ENCODE assay signal across 1 cellular context in the genomic region with DNA sequence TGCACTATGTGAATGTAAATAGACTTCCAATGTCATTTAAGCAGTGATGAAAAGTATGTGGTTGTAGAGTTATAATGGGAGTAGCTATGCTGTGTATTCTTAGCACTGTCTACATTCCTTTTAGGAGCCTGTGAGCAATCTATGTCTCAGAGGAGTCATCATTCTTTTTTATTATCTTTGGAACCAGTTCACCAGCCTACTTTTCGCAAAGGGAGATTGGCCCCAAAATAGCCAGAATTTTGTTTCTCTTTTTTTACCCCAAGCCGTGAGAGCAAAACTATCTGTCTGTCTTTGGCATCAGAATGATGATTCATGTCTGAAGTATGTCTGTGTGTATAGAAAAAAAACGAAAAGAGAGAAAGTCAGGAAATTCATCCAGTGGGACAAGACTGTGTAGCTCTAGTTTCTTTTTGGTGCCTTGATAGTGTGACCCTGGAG.
TF ChIP-seq lines count a peak whose summit lies in the region.

No MANE protein-coding gene starts in this region.

TF ChIP-seq in K562, 482 proteins besides CTCF, POLR2A, EP300 and RAD21 (continued from another document):
- TF ChIP-seq E4F1 (CRISPR knock-in tag; IDR thresholded peaks at IDR 0.05; ENCODE audit: borderline replicate concordance) (no peak), TCF3 (CRISPR knock-in tag; IDR thresholded peaks at IDR 0.05) (peak; percentile 80), MCM3 (IDR thresholded peaks at IDR 0.05) (no peak), SMARCC2 (IDR thresholded peaks at IDR 0.05; ENCODE audit: low read depth) (0 out of 2 replicates have a peak, but pooled peaks have one; percentile 35), TEAD4 (IDR thresholded peaks at IDR 0.05; ENCODE audit: low read length) (peak; percentile 70), TEAD4 (CRISPR knock-in tag; IDR thresholded peaks at IDR 0.05; ENCODE audit: borderline replicate concordance) (no peak), BRD4 (IDR thresholded peaks at IDR 0.05) (no peak), HDAC1 (IDR thresholded peaks at IDR 0.05) (peak in 1 of 2 experiments; percentile 37; a peak in 1 of 4 replicates), MED1 (CRISPR knock-in tag; IDR thresholded peaks at IDR 0.05; ENCODE audit: borderline replicate concordance) (no peak), HNRNPH1 (optimal IDR thresholded peaks at IDR 0.05; ENCODE audit: low read depth, low read length) (no peak), MECOM (CRISPR knock-in tag; IDR thresholded peaks at IDR 0.05) (peak; percentile 36; the same call in 1 of the 2 replicates), THAP12 (CRISPR knock-in tag; IDR thresholded peaks at IDR 0.05) (no peak), ZNF124 (CRISPR knock-in tag; IDR thresholded peaks at IDR 0.05) (no peak), TBL1XR1 (IDR thresholded peaks at IDR 0.05; ENCODE audit: low read length in 2 of 2) (peak in 1 of 2 experiments; percentile 85; a peak in 2 of 4 replicates), THRAP3 (IDR thresholded peaks at IDR 0.05; ENCODE audit: borderline replicate concordance) (no peak), RCOR1 (IDR thresholded peaks at IDR 0.05; ENCODE audit: borderline replicate concordance in 1 of 2, low read depth in 2 of 2, low read length in 2 of 2) (no peak), ELF4 (CRISPR knock-in tag; IDR thresholded peaks at IDR 0.05) (no peak), SMAD4 (CRISPR knock-in tag; conservative IDR thresholded peaks at IDR 0.05) (peak; percentile 90), MEF2A (IDR thresholded peaks at IDR 0.05; ENCODE audit: control insufficient read depth, low read depth, low read length) (peak; percentile 70; the same call in 1 of the 2 replicates), ZNF143 (CRISPR knock-in tag; IDR thresholded peaks at IDR 0.05) (no peak), CCNT2 (IDR thresholded peaks at IDR 0.05; ENCODE audit: borderline replicate concordance, extremely low read depth, insufficient read length, low read depth, low read length) (no peak), KDM4B (IDR thresholded peaks at IDR 0.05; ENCODE audit: borderline replicate concordance in 2 of 2, low read depth in 1 of 2) (no peak), NR2C2 (CRISPR knock-in tag; IDR thresholded peaks at IDR 0.05) (no peak), NR2C2 (tag; IDR thresholded peaks at IDR 0.05) (no peak), NCOR1 (IDR thresholded peaks at IDR 0.05) (peak; percentile 80), HDAC3 (IDR thresholded peaks at IDR 0.05; ENCODE audit: borderline replicate concordance, partially characterized antibody) (peak; percentile 71), ZNF316 (IDR thresholded peaks at IDR 0.05) (no peak), PHF21A (IDR thresholded peaks at IDR 0.05; ENCODE audit: borderline replicate concordance, low read depth) (no peak), SMARCA4 (IDR thresholded peaks at IDR 0.05) (peak; percentile 65), RBM14 (IDR thresholded peaks at IDR 0.05; ENCODE audit: borderline replicate concordance, insufficient read depth, low read depth, low read length) (no peak), DPF2 (IDR thresholded peaks at IDR 0.05) (peak; percentile 75), FUS (optimal IDR thresholded peaks at IDR 0.05; ENCODE audit: low read depth, low read length) (no peak), JUN (IDR thresholded peaks at IDR 0.05; ENCODE audit: borderline replicate concordance, low read depth, low read length) (peak; percentile 60; the same call in 1 of the 2 replicates), JUN (CRISPR knock-in tag; IDR thresholded peaks at IDR 0.05; ENCODE audit: borderline replicate concordance) (no peak), NR2C1 (IDR thresholded peaks at IDR 0.05) (no peak), NR2C1 (tag; IDR thresholded peaks at IDR 0.05) (no peak), SOX6 (IDR thresholded peaks at IDR 0.05) (0 out of 2 replicates have a peak, but pooled peaks have one; percentile 7), ZNF23 (CRISPR knock-in tag; IDR thresholded peaks at IDR 0.05) (no peak), PRMT5 (CRISPR knock-in tag; IDR thresholded peaks at IDR 0.05) (no peak), ZEB2 (IDR thresholded peaks at IDR 0.05) (no peak), KLF6 (CRISPR knock-in tag; IDR thresholded peaks at IDR 0.05; ENCODE audit: borderline replicate concordance) (no peak), HNRNPLL (IDR thresholded peaks at IDR 0.05; ENCODE audit: low read depth, low read length, poor library complexity, severe bottlenecking) (no peak), PCBP1 (IDR thresholded peaks at IDR 0.05; ENCODE audit: low read depth, low read length, poor library complexity, severe bottlenecking) (no peak), NBN (IDR thresholded peaks at IDR 0.05; ENCODE audit: low read depth) (no peak), CBFA2T3 (IDR thresholded peaks at IDR 0.05) (peak; percentile 79), CBFA2T2 (conservative IDR thresholded peaks at IDR 0.05) (peak; percentile 62), CHAMP1 (IDR thresholded peaks at IDR 0.05) (no peak), MCM5 (IDR thresholded peaks at IDR 0.05; ENCODE audit: low read depth) (no peak), PTTG1 (tag; IDR thresholded peaks at IDR 0.05; ENCODE audit: low read depth) (no peak), ZNF717 (CRISPR knock-in tag; IDR thresholded peaks at IDR 0.05) (no peak), POLR3A (IDR thresholded peaks at IDR 0.05; ENCODE audit: borderline replicate concordance, extremely low read depth, insufficient read depth, insufficient read length) (no peak), SMAD3 (CRISPR knock-in tag; conservative IDR thresholded peaks at IDR 0.05) (no peak), POLR3G (IDR thresholded peaks at IDR 0.05; ENCODE audit: extremely low read depth, insufficient read length, insufficient replicate concordance) (no peak)
- TF ChIP-seq, protein P1, sequence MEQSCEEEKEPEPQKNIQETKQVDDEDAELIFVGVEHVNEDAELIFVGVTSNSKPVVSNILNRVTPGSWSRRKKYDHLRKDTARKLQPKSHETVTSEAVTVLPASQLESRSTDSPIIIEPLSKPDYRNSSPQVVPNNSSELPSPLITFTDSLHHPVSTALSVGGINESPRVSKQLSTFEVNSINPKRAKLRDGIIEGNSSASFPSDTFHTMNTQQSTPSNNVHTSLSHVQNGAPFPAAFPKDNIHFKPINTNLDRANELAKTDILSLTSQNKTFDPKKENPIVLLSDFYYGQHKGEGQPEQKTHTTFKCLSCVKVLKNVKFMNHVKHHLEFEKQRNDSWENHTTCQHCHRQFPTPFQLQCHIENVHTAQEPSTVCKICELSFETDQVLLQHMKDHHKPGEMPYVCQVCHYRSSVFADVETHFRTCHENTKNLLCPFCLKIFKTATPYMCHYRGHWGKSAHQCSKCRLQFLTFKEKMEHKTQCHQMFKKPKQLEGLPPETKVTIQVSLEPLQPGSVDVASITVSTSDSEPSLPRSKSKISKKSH (CRISPR knock-in tag; IDR thresholded peaks at IDR 0.05): no peak
- TF ChIP-seq, protein P2, sequence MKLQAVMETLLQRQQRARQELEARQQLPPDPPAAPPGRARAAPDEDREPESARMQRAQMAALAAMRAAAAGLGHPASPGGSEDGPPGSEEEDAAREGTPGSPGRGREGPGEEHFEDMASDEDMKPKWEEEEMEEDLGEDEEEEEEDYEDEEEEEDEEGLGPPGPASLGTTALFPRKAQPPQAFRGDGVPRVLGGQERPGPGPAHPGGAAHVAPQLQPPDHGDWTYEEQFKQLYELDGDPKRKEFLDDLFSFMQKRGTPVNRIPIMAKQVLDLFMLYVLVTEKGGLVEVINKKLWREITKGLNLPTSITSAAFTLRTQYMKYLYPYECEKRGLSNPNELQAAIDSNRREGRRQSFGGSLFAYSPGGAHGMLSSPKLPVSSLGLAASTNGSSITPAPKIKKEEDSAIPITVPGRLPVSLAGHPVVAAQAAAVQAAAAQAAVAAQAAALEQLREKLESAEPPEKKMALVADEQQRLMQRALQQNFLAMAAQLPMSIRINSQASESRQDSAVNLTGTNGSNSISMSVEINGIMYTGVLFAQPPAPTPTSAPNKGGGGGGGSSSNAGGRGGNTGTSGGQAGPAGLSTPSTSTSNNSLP (IDR thresholded peaks at IDR 0.05; ENCODE audit: borderline replicate concordance, low read depth, low read length): 0 out of 2 replicates have a peak, but pooled peaks have one; percentile 54
- TF ChIP-seq, protein P3, sequence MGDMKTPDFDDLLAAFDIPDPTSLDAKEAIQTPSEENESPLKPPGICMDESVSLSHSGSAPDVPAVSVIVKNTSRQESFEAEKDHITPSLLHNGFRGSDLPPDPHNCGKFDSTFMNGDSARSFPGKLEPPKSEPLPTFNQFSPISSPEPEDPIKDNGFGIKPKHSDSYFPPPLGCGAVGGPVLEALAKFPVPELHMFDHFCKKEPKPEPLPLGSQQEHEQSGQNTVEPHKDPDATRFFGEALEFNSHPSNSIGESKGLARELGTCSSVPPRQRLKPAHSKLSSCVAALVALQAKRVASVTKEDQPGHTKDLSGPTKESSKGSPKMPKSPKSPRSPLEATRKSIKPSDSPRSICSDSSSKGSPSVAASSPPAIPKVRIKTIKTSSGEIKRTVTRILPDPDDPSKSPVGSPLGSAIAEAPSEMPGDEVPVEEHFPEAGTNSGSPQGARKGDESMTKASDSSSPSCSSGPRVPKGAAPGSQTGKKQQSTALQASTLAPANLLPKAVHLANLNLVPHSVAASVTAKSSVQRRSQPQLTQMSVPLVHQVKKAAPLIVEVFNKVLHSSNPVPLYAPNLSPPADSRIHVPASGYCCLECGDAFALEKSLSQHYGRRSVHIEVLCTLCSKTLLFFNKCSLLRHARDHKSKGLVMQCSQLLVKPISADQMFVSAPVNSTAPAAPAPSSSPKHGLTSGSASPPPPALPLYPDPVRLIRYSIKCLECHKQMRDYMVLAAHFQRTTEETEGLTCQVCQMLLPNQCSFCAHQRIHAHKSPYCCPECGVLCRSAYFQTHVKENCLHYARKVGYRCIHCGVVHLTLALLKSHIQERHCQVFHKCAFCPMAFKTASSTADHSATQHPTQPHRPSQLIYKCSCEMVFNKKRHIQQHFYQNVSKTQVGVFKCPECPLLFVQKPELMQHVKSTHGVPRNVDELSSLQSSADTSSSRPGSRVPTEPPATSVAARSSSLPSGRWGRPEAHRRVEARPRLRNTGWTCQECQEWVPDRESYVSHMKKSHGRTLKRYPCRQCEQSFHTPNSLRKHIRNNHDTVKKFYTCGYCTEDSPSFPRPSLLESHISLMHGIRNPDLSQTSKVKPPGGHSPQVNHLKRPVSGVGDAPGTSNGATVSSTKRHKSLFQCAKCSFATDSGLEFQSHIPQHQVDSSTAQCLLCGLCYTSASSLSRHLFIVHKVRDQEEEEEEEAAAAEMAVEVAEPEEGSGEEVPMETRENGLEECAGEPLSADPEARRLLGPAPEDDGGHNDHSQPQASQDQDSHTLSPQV (IDR thresholded peaks at IDR 0.05): no peak
- TF ChIP-seq, protein P4, sequence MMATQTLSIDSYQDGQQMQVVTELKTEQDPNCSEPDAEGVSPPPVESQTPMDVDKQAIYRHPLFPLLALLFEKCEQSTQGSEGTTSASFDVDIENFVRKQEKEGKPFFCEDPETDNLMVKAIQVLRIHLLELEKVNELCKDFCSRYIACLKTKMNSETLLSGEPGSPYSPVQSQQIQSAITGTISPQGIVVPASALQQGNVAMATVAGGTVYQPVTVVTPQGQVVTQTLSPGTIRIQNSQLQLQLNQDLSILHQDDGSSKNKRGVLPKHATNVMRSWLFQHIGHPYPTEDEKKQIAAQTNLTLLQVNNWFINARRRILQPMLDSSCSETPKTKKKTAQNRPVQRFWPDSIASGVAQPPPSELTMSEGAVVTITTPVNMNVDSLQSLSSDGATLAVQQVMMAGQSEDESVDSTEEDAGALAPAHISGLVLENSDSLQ (IDR thresholded peaks at IDR 0.05): peak; percentile 68
